In genomic region chr1:52400131-52400530, GRCh38 we compare ENCODE assay signal across 1 cellular context.
A peak's percentile ranks its signal among the peaks of the same experiment; 100 is the strongest.
TF ChIP-seq lines count a peak whose summit lies in the region.

No MANE protein-coding gene starts in this region.

TF ChIP-seq in A549, 52 proteins besides CTCF, POLR2A, EP300 and RAD21:
- no peak for TF ChIP-seq JUN (IDR thresholded peaks at IDR 0.05)
- TF ChIP-seq FOSL2 (IDR thresholded peaks at IDR 0.05): no peak
- 0 out of 2 replicates have a peak, but pooled peaks have one; percentile 9 for TF ChIP-seq FOSL2 (CRISPR knock-in tag; IDR thresholded peaks at IDR 0.05)
